ENCODE assay signal across 20 cellular contexts in genomic region chr4:110139815-110140214, GRCh38. TPM values are rescaled to one million over a fixed set of nuclear protein-coding genes. Genes with fewer than 3 reads are reported as not detected.
DNase-seq lines count a peak whose midpoint lies in the region; ATAC-seq and TF ChIP-seq lines count a peak whose summit lies in the region.
"Had no signal": no experiment of that assay in that cellular context is flagged by ENCODE, and none has a peak within 500 bp of the region (broad histone marks: within the 10 kb centered on the region; RNA-seq: fewer than 3 reads in every experiment).

No MANE protein-coding gene starts in this region.

- no peak for TF ChIP-seq CTCF in progenitor cell of endocrine pancreas (IDR thresholded peaks at IDR 0.05; ENCODE audit: unreplicated experiment)

- H3K27ac Mint-ChIP-seq in progenitor cell of endocrine pancreas, result peak overlapping the region; percentile 15
- H3K27ac Mint-ChIP-seq: CD4-positive, alpha-beta T cell had no signal

- H3K36me3 Mint-ChIP-seq in progenitor cell of endocrine pancreas (ENCODE audit: insufficient read depth), result peaks cover 3% of the 10 kb centered on the region

- no peak overlapping the region for H3K4me3 Mint-ChIP-seq in progenitor cell of endocrine pancreas (ENCODE audit: low read depth)
- H3K4me3 Mint-ChIP-seq: CD4-positive, alpha-beta T cell had no signal

- H3K27me3 Mint-ChIP-seq in progenitor cell of endocrine pancreas, result peaks cover 3% of the 10 kb centered on the region
- H3K27me3 Mint-ChIP-seq: CD4-positive, alpha-beta T cell had no signal

- H3K4me1 Mint-ChIP-seq in progenitor cell of endocrine pancreas (ENCODE audit: low read depth), result peaks cover 27% of the 10 kb centered on the region

- no peaks in the 10 kb centered on the region for H3K9me3 Mint-ChIP-seq in progenitor cell of endocrine pancreas (ENCODE audit: low read depth)
- H3K9me3 Mint-ChIP-seq: CD4-positive, alpha-beta T cell had no signal

- DNase-seq in ELF-1 (ENCODE audit: low read depth, low spot score) (peak; percentile 20), UCSD-AML1 (lab: John Stamatoyannopoulos, UW; ENCODE audit: unreplicated experiment) (peak; percentile 9), iPS-NIHi7 (ENCODE audit: extremely low spot score) (peak; percentile 26), progenitor cell of endocrine pancreas (ENCODE audit: low spot score, unreplicated experiment) (no peak)
- DNase-seq: BE2C; CD4-positive, alpha-beta T cell; EL; MM.1S; NCI-H1092 treated with DMSO at 0.1 percent for 48 hours; NCI-H146; NCI-H2029 treated with DMSO at 0.1 percent for 48 hours; NCI-H2171 treated with DMSO at 0.1 percent for 48 hours; NCI-H446; NCI-H526 treated with DMSO at 0.1 percent for 48 hours; NK-92 treated with Interleukin-12 subunit alpha and Interleukin-12 subunit beta, amount 100 ng/mL, for 24 hours; Peyer's patch had no signal

- no peak for ATAC-seq in GM21528 (IDR thresholded peaks at IDR 0.05; ENCODE audit: low FRiP score, unreplicated experiment)
- ATAC-seq in GM18511 (IDR thresholded peaks at IDR 0.05; ENCODE audit: unreplicated experiment), result no peak
- no peak for ATAC-seq in GM18909 (IDR thresholded peaks at IDR 0.05; ENCODE audit: poor library complexity, unreplicated experiment)
- ATAC-seq: Right ventricle myocardium inferior had no signal

RNA-seq across cellular contexts. Expression of gene ELOVL6, which starts 58.6 kb away (rescaled TPM):
- total RNA-seq in progenitor cell of endocrine pancreas, result 34.3 and 38.6 TPM in 2 replicates
